In genomic region chr1:167542109-167543032, GRCh38 we compare ENCODE assay signal across 12 cellular contexts. TPM values are rescaled to one million over a fixed set of nuclear protein-coding genes. Genes with fewer than 3 reads are reported as not detected.
DNase-seq lines count a peak whose midpoint lies in the region; ATAC-seq and TF ChIP-seq lines count a peak whose summit lies in the region.
"Had no signal": no experiment of that assay in that cellular context is flagged by ENCODE, and none has a peak within 500 bp of the region (broad histone marks: within the 10 kb centered on the region; RNA-seq: fewer than 3 reads in every experiment).

No MANE protein-coding gene starts in this region.

- H3K9me3 Mint-ChIP-seq in activated naive CD4-positive, alpha-beta T cell treated with anti-CD3 and anti-CD28 coated beads, Interleukin-2, amount 10 ng/mL, durations not matched to agents 7 days and 5 days, result no peaks in the 10 kb centered on the region
- no peaks in the 10 kb centered on the region for H3K9me3 Mint-ChIP-seq in activated CD8-positive, alpha-beta T cell treated with anti-CD3 and anti-CD28 coated beads, Interleukin-2, amount 10 ng/mL, durations not matched to agents 7 days and 5 days (ENCODE audit: insufficient read depth)
- H3K9me3 Mint-ChIP-seq: activated B cell treated with CpG ODN at 0.5 μM for 24 hours had no signal

- H3K9ac ChIP-seq in KMS-11, result peak overlapping the region; percentile 33; the same call in 1 of the 2 replicates
- H3K9ac ChIP-seq: parathyroid adenoma had no signal

- H4K20me1 ChIP-seq in KMS-11 (ENCODE audit: insufficient read depth), result no peaks in the 10 kb centered on the region

- peak; percentile 20; the same call in 1 of the 2 replicates for TF ChIP-seq CTCF in KMS-11 (conservative IDR thresholded peaks at IDR 0.05; ENCODE audit: low read depth, low read length)

- peaks cover 30% of the 10 kb centered on the region for H3K36me3 ChIP-seq in KMS-11 (ENCODE audit: insufficient read depth)

- peak; percentile 60 for ATAC-seq in activated CD8-positive, alpha-beta T cell treated with anti-CD3 and anti-CD28 coated beads, Interleukin-2, amount 10 ng/mL, durations not matched to agents 7 days and 5 days
- ATAC-seq in stimulated activated naive CD8-positive, alpha-beta T cell treated with anti-CD3 and anti-CD28 coated beads, Interleukin-15, Interleukin-2, amounts not matched to agents 100 U/mL and 50 U/mL, for 24 hours, result peak; percentile 48
- no peak for ATAC-seq in HG03139 (IDR thresholded peaks at IDR 0.05; ENCODE audit: unreplicated experiment)

- no peak overlapping the region for H3K4me3 Mint-ChIP-seq in activated naive CD4-positive, alpha-beta T cell treated with anti-CD3 and anti-CD28 coated beads, Interleukin-2, amount 10 ng/mL, durations not matched to agents 7 days and 5 days
- no peak overlapping the region for H3K4me3 Mint-ChIP-seq in activated CD8-positive, alpha-beta T cell treated with anti-CD3 and anti-CD28 coated beads, Interleukin-2, amount 10 ng/mL, durations not matched to agents 7 days and 5 days
- H3K4me3 Mint-ChIP-seq: activated B cell treated with CpG ODN at 0.5 μM for 24 hours had no signal

- no peak overlapping the region for H2AFZ ChIP-seq in KMS-11 (ENCODE audit: low read depth)
- H2AFZ ChIP-seq: parathyroid adenoma had no signal

- peak overlapping the region; percentile 2 for H3K27ac Mint-ChIP-seq in activated naive CD4-positive, alpha-beta T cell treated with anti-CD3 and anti-CD28 coated beads, Interleukin-2, amount 10 ng/mL, durations not matched to agents 7 days and 5 days
- peak overlapping the region; percentile 14 for H3K27ac Mint-ChIP-seq in activated CD8-positive, alpha-beta T cell treated with anti-CD3 and anti-CD28 coated beads, Interleukin-2, amount 10 ng/mL, durations not matched to agents 7 days and 5 days
- H3K27ac Mint-ChIP-seq: activated B cell treated with CpG ODN at 0.5 μM for 24 hours had no signal

- peaks cover 100% of the 10 kb centered on the region for H3K4me1 ChIP-seq in KMS-11 (ENCODE audit: low read depth, poor library complexity, severe bottlenecking)
- H3K4me1 ChIP-seq: parathyroid adenoma had no signal

- peaks cover 51% of the 10 kb centered on the region for H3K4me1 Mint-ChIP-seq in activated naive CD4-positive, alpha-beta T cell treated with anti-CD3 and anti-CD28 coated beads, Interleukin-2, amount 10 ng/mL, durations not matched to agents 7 days and 5 days
- peaks cover 51% of the 10 kb centered on the region for H3K4me1 Mint-ChIP-seq in activated CD8-positive, alpha-beta T cell treated with anti-CD3 and anti-CD28 coated beads, Interleukin-2, amount 10 ng/mL, durations not matched to agents 7 days and 5 days (ENCODE audit: low read depth)

- H3K27me3 ChIP-seq in KMS-11 (ENCODE audit: insufficient read depth, low read depth), result no peaks in the 10 kb centered on the region
- H3K27me3 ChIP-seq: esophagus muscularis mucosa had no signal

- peak overlapping the region; percentile 79 for H3K4me3 ChIP-seq in KMS-11 (IDR thresholded peaks at IDR 0.05; ENCODE audit: insufficient read depth, low read depth, low read length)
- H3K4me3 ChIP-seq: esophagus muscularis mucosa had no signal

- POLR2A ChIA-PET in activated CD8-positive, alpha-beta T cell treated with anti-CD3 and anti-CD28 coated beads, Interleukin-2, amount 10 ng/mL, durations not matched to agents 7 days and 5 days (lab: Charles Lee), result interaction anchor here (1.1 kb wide), 1 partner anchor 10 kb away, joined by 4 read pairs; no protein-coding TSS in a partner anchor

- peaks cover 4% of the 10 kb centered on the region for H3K36me3 Mint-ChIP-seq in activated naive CD4-positive, alpha-beta T cell treated with anti-CD3 and anti-CD28 coated beads, Interleukin-2, amount 10 ng/mL, durations not matched to agents 7 days and 5 days
- H3K36me3 Mint-ChIP-seq in activated CD8-positive, alpha-beta T cell treated with anti-CD3 and anti-CD28 coated beads, Interleukin-2, amount 10 ng/mL, durations not matched to agents 7 days and 5 days (ENCODE audit: low read depth), result peaks cover 6% of the 10 kb centered on the region

- DNase-seq in activated naive CD4-positive, alpha-beta T cell treated with anti-CD3 and anti-CD28 coated beads, Interleukin-2, amount 10 ng/mL, durations not matched to agents 7 days and 5 days, result no peak
- DNase-seq in activated naive CD4-positive, alpha-beta T cell treated with anti-CD3 and anti-CD28 coated beads, Interleukin-2, amount 50 U/mL, for 16 hours, result no peak
- DNase-seq in activated CD8-positive, alpha-beta T cell treated with anti-CD3 and anti-CD28 coated beads, Interleukin-2, amount 10 ng/mL, durations not matched to agents 7 days and 5 days, result no peak
- DNase-seq in stimulated activated naive CD8-positive, alpha-beta T cell treated with anti-CD3 and anti-CD28 coated beads, Interleukin-15, Interleukin-2, amounts not matched to agents 100 U/mL and 50 U/mL, for 24 hours, result no peak
- DNase-seq in cortex of kidney (lab: John Stamatoyannopoulos, UW), result no peak
- no peak for DNase-seq in ecto neural progenitor cell (ENCODE audit: low spot score)
- DNase-seq: activated B cell treated with CpG ODN at 0.5 μM for 24 hours, mesendoderm had no signal

- H3K79me2 ChIP-seq in KMS-11 (ENCODE audit: insufficient read depth, low read depth), result peaks cover 30% of the 10 kb centered on the region
- H3K79me2 ChIP-seq: parathyroid adenoma had no signal

- H3K27me3 Mint-ChIP-seq in activated naive CD4-positive, alpha-beta T cell treated with anti-CD3 and anti-CD28 coated beads, Interleukin-2, amount 10 ng/mL, durations not matched to agents 7 days and 5 days, result no peaks in the 10 kb centered on the region
- H3K27me3 Mint-ChIP-seq in activated CD8-positive, alpha-beta T cell treated with anti-CD3 and anti-CD28 coated beads, Interleukin-2, amount 10 ng/mL, durations not matched to agents 7 days and 5 days (ENCODE audit: low read depth), result no peaks in the 10 kb centered on the region
- H3K27me3 Mint-ChIP-seq: activated B cell treated with CpG ODN at 0.5 μM for 24 hours had no signal

- CTCF ChIA-PET in activated naive CD4-positive, alpha-beta T cell treated with anti-CD3 and anti-CD28 coated beads, Interleukin-2, amount 10 ng/mL, durations not matched to agents 7 days and 5 days (lab: Charles Lee), result interaction anchor here (0.5 to 3.2 kb wide), 12 partner anchors 9 to 278 kb away, joined by 3 to 33 read pairs (median 4); partner anchors contain the start of gene CREG1
- CTCF ChIA-PET in activated CD8-positive, alpha-beta T cell treated with anti-CD3 and anti-CD28 coated beads, Interleukin-2, amount 10 ng/mL, durations not matched to agents 7 days and 5 days (lab: Charles Lee), result interaction anchor here (0.9 to 3.8 kb wide), 20 partner anchors 8 to 476 kb away, joined by 3 to 76 read pairs (median 13); partner anchors contain the start of genes CD247 and CREG1

- peak overlapping the region; percentile 90 for H3K27ac ChIP-seq in KMS-11
- H3K27ac ChIP-seq: esophagus muscularis mucosa, parathyroid adenoma had no signal

- H3K4me2 ChIP-seq in KMS-11, result peak overlapping the region; percentile 90

RNA-seq across cellular contexts. Expression of gene CREG1, which starts 11.2 kb away (rescaled TPM):
- total RNA-seq in activated CD8-positive, alpha-beta T cell treated with anti-CD3 and anti-CD28 coated beads, Interleukin-2, amount 10 ng/mL, durations not matched to agents 7 days and 5 days, result 1 to 10 TPM; 7.3 to 7.7 TPM

RNA-seq across cellular contexts. Expression of gene CD247, which starts 24.0 kb away (rescaled TPM):
- total RNA-seq in activated CD8-positive, alpha-beta T cell treated with anti-CD3 and anti-CD28 coated beads, Interleukin-2, amount 10 ng/mL, durations not matched to agents 7 days and 5 days, result 100 to 1,000 TPM; 243 to 251 TPM
